ENCODE assay signal across 8 cellular contexts in genomic region chr6:6969761-6970223, GRCh38.
DNase-seq lines count a peak whose midpoint lies in the region; ATAC-seq and TF ChIP-seq lines count a peak whose summit lies in the region.

No MANE protein-coding gene starts in this region.

- intact Hi-C loops in esophagus squamous epithelium (cut with DNase I): no loop called here
- intact Hi-C loops in head of caudate nucleus (cut with DNase I): no loop called here

- no peaks in the 10 kb centered on the region for H3K79me1 ChIP-seq in H9 (ENCODE audit: insufficient read depth, low read depth, low read length, poor library complexity, severe bottlenecking)
- H3K79me1 ChIP-seq in trophoblast cell (ENCODE audit: low read length): peaks cover 26% of the 10 kb centered on the region

- no peak overlapping the region for H3K4ac ChIP-seq in H9 (ENCODE audit: low read depth, low read length)
- no peak overlapping the region for H3K4ac ChIP-seq in trophoblast cell (ENCODE audit: low read depth, low read length)

- TF ChIP-seq CTCF in H9 (conservative IDR thresholded peaks at IDR 0.05) (no peak), esophagus squamous epithelium (IDR thresholded peaks at IDR 0.05) (no peak)

- H3K56ac ChIP-seq in H9 (ENCODE audit: insufficient read length, low read depth, low read length): no peak overlapping the region

- no peaks in the 10 kb centered on the region for H3K9me3 ChIP-seq in H9 (ENCODE audit: control insufficient read depth, low read depth, low read length)
- H3K9me3 ChIP-seq in esophagus squamous epithelium: no peaks in the 10 kb centered on the region
- no peaks in the 10 kb centered on the region for H3K9me3 ChIP-seq in trophoblast cell (ENCODE audit: insufficient read depth, low read depth, low read length)

- H3K27ac ChIP-seq in H9 (ENCODE audit: insufficient read length, low read depth, low read length) (no peak overlapping the region), esophagus squamous epithelium (peak overlapping the region; percentile 69 to 80 (median 73)), trophoblast cell (ENCODE audit: low read depth, low read length) (peak overlapping the region; percentile 30)

- no peaks in the 10 kb centered on the region for H3K36me3 Mint-ChIP-seq in H9 (ENCODE audit: insufficient read depth in 1 of 3, low read depth in 3 of 3)

- DNase-seq in H9 (peak; percentile 79), NCI-H526 (lab: John Stamatoyannopoulos, UW) (peak; percentile 71 to 73), esophagus squamous epithelium (lab: John Stamatoyannopoulos, UW) (no peak), trophoblast cell (peak; percentile 99 to 100), cerebellar cortex (ENCODE audit: low spot score) (no peak), head of caudate nucleus (no peak)
- DNase-seq in activated CD8-positive, alpha-beta memory T cell treated with anti-CD3 and anti-CD28 coated beads, Interleukin-2, amount 50 U/mL, for 48 hours: no peak

- ATAC-seq in GM18861 (IDR thresholded peaks at IDR 0.05; ENCODE audit: unreplicated experiment): no peak

- H3K18ac ChIP-seq in H9 (ENCODE audit: insufficient read length, low read depth, low read length) (no peak overlapping the region), trophoblast cell (ENCODE audit: low read length) (no peak overlapping the region)

- H2BK15ac ChIP-seq in H9 (ENCODE audit: low read depth, low read length): no peak overlapping the region

- TF ChIP-seq POLR2A in esophagus squamous epithelium (IDR thresholded peaks at IDR 0.05): no peak

- H2BK5ac ChIP-seq in H9 (ENCODE audit: insufficient read length, low read length) (no peak overlapping the region), trophoblast cell (ENCODE audit: low read depth, low read length, poor library complexity) (peak overlapping the region; percentile 2)

- H2BK12ac ChIP-seq in H9 (ENCODE audit: insufficient read length, low read depth, low read length) (no peak overlapping the region), trophoblast cell (ENCODE audit: low read length) (no peak overlapping the region)

- H4K8ac ChIP-seq in H9 (replicated peaks; ENCODE audit: insufficient read length, low read depth, low read length): no peak overlapping the region
- peak overlapping the region; percentile 33 for H4K8ac ChIP-seq in trophoblast cell (ENCODE audit: low read depth, low read length)

- no peak overlapping the region for H4K5ac ChIP-seq in H9 (ENCODE audit: insufficient read length, low read depth, low read length)

- H3K27me3 Mint-ChIP-seq in H9 (ENCODE audit: low read depth): no peaks in the 10 kb centered on the region; the same call in 1 of the 2 replicates

- no peaks in the 10 kb centered on the region for H3K36me3 ChIP-seq in esophagus squamous epithelium
- H3K36me3 ChIP-seq in trophoblast cell (ENCODE audit: control insufficient read depth in 1 of 2, insufficient read depth in 2 of 2, low read length in 2 of 2): no peaks in the 10 kb centered on the region

- H2AK5ac ChIP-seq in H9 (ENCODE audit: insufficient read length, low read length) (no peak overlapping the region), trophoblast cell (ENCODE audit: low read length) (no peak overlapping the region)

- no peak overlapping the region for H3K4me2 ChIP-seq in H9 (ENCODE audit: insufficient read depth, insufficient read length, low read length)
- no peak overlapping the region for H3K4me2 ChIP-seq in trophoblast cell (ENCODE audit: low read length)

- H4K12ac ChIP-seq in trophoblast cell (ENCODE audit: low read depth, low read length): no peak overlapping the region

- no peak overlapping the region for H4K91ac ChIP-seq in H9 (ENCODE audit: insufficient read length, low read depth, low read length)
- peak overlapping the region; percentile 73 for H4K91ac ChIP-seq in trophoblast cell (ENCODE audit: low read depth, low read length)

- H3K79me2 ChIP-seq in H9 (ENCODE audit: insufficient read depth, low read length) (no peaks in the 10 kb centered on the region), trophoblast cell (ENCODE audit: control insufficient read depth, insufficient read depth, low read length, poor library complexity) (peaks cover 2% of the 10 kb centered on the region)

- H3K4me3 Mint-ChIP-seq in H9: no peak overlapping the region

- H3K27ac Mint-ChIP-seq in H9: peak overlapping the region in 1 of 3 experiments; percentile 59; a peak in 1 of 7 replicates

- H3K4me1 Mint-ChIP-seq in H9: peaks cover 18% of the 10 kb centered on the region in 2 experiments

- no peaks in the 10 kb centered on the region for H4K20me1 ChIP-seq in H9 (ENCODE audit: control insufficient read depth, insufficient read depth, insufficient read length)

- no peak overlapping the region for H3T11ph ChIP-seq in H9 (ENCODE audit: low read length)

- H2AFZ ChIP-seq in H9 (ENCODE audit: low read length) (no peak overlapping the region), trophoblast cell (ENCODE audit: insufficient read depth, low read length, poor library complexity) (no peak overlapping the region)

- H3K23ac ChIP-seq in H9 (ENCODE audit: insufficient read length, low read depth, low read length) (no peak overlapping the region), trophoblast cell (ENCODE audit: low read length) (no peak overlapping the region)

- no peak overlapping the region for H2BK20ac ChIP-seq in H9 (ENCODE audit: low read depth, low read length, poor library complexity, severe bottlenecking)

- no peak overlapping the region for H3K9ac ChIP-seq in H9 (ENCODE audit: extremely low read depth, insufficient read length, low read length)
- no peak overlapping the region for H3K9ac ChIP-seq in trophoblast cell (ENCODE audit: low read length)

- H3K14ac ChIP-seq in H9 (ENCODE audit: insufficient read depth, low read length) (no peak overlapping the region), trophoblast cell (ENCODE audit: low read length) (no peak overlapping the region)

- no peaks in the 10 kb centered on the region for H3K27me3 ChIP-seq in H9 (ENCODE audit: insufficient read depth, low read length)
- H3K27me3 ChIP-seq in esophagus squamous epithelium: no peaks in the 10 kb centered on the region
- no peaks in the 10 kb centered on the region for H3K27me3 ChIP-seq in trophoblast cell (ENCODE audit: insufficient read depth, low read length)

- WGBS in H9 (ENCODE audit: extremely low coverage, insufficient read length, low lambda C conversion rate): no CpG with 5 or more reads among the region's 10 CpGs
- WGBS in esophagus squamous epithelium, 2 donors: 63% methylated on average over 3 of the region's 10 CpGs; no CpG with 5 or more reads in 1 of the 2 donors
- no CpG with 5 or more reads among the region's 10 CpGs for WGBS in trophoblast cell (ENCODE audit: extremely low coverage, insufficient coverage, insufficient read length)

- no peaks in the 10 kb centered on the region for H3K9me3 Mint-ChIP-seq in H9

- no peaks in the 10 kb centered on the region for H3K4me1 ChIP-seq in H9 (ENCODE audit: insufficient read depth, low read length)
- H3K4me1 ChIP-seq in esophagus squamous epithelium: peaks cover 0 to 42% (median 10%) of the 10 kb centered on the region in 3 donors
- H3K4me1 ChIP-seq in trophoblast cell (ENCODE audit: control insufficient read depth in 1 of 2, insufficient read depth in 2 of 2, low read length in 2 of 2): peaks cover 13 to 30% of the 10 kb centered on the region in 2 experiments

- no peak overlapping the region for H2BK120ac ChIP-seq in H9 (ENCODE audit: low read depth, low read length, poor library complexity, severe bottlenecking)
- peak overlapping the region; percentile 33 for H2BK120ac ChIP-seq in trophoblast cell (ENCODE audit: insufficient read depth, low read length, poor library complexity)

- H3K23me2 ChIP-seq in H9 (ENCODE audit: insufficient read length, low read depth, low read length, poor library complexity, severe bottlenecking): no peaks in the 10 kb centered on the region

- no peak overlapping the region for H3K4me3 ChIP-seq in esophagus squamous epithelium
- no peak overlapping the region for H3K4me3 ChIP-seq in trophoblast cell (ENCODE audit: low read depth, low read length)

Comparison
In these comparisons a context has a peak if more than half of its experiments do, and no peak if none do; other contexts are left out.
1. DNase-seq: peak in H9 (single experiment), NCI-H526 (2 of 2) and trophoblast cell (2 of 2); none in esophagus squamous epithelium (single experiment), activated CD8-positive, alpha-beta memory T cell treated with anti-CD3 and anti-CD28 coated beads, Interleukin-2, amount 50 U/mL, for 48 hours (single experiment), cerebellar cortex (single experiment) and head of caudate nucleus (0 of 42).